In genomic region chr4:152045781-152046571, GRCh38 we compare ENCODE assay signal across 1 cellular context.
A peak's percentile ranks its signal among the peaks of the same experiment; 100 is the strongest.
TF ChIP-seq lines count a peak whose summit lies in the region.

No MANE protein-coding gene starts in this region.

TF ChIP-seq in GM23338, 12 proteins besides CTCF, POLR2A, EP300 and RAD21 (continued from another document):
- TF ChIP-seq ZNF114 (CRISPR knock-in tag; IDR thresholded peaks at IDR 0.05): no peak
- peak; percentile 57 for TF ChIP-seq CREB1 (CRISPR knock-in tag; IDR thresholded peaks at IDR 0.05; ENCODE audit: low read depth)
- TF ChIP-seq POLR2AphosphoS5 (IDR thresholded peaks at IDR 0.05; ENCODE audit: low read depth): peak; percentile 31; the same call in 1 of the 2 replicates
- no peak for TF ChIP-seq JUNB (IDR thresholded peaks at IDR 0.05; ENCODE audit: unreplicated experiment)
- TF ChIP-seq NANOG (IDR thresholded peaks at IDR 0.05; ENCODE audit: borderline replicate concordance): no peak
TF ChIP-seq in GM23338: peak in this region for 2.
